ENCODE assay signal across 17 cellular contexts in genomic region chr15:57114070-57114469, GRCh38.
DNase-seq lines count a peak whose midpoint lies in the region; ATAC-seq, FAIRE-seq and TF ChIP-seq lines count a peak whose summit lies in the region.
"Had no signal": no experiment of that assay in that cellular context is flagged by ENCODE, and none has a peak within 500 bp of the region (broad histone marks: within the 10 kb centered on the region; RNA-seq: fewer than 3 reads in every experiment).

No MANE protein-coding gene starts in this region.

- H3K9me3 Mint-ChIP-seq in stimulated activated naive B cell treated with anti-CD40 and anti-IgM and Interleukin-4, amounts not matched to agents 10 μg/mL and 1 μg/mL and 100 μg/mL, for 72 hours: no peaks in the 10 kb centered on the region
- H3K9me3 Mint-ChIP-seq in CD4-positive, alpha-beta T cell: no peaks in the 10 kb centered on the region
- H3K9me3 Mint-ChIP-seq: activated B cell treated with CpG ODN at 0.5 μM for 24 hours, endodermal cell had no signal

- H3K9me1 ChIP-seq in endothelial cell of umbilical vein (replicated peaks; ENCODE audit: control insufficient read depth, extremely low read depth, insufficient read depth, low read length): no peaks in the 10 kb centered on the region

- TF ChIP-seq POLR2A in endothelial cell of umbilical vein (IDR thresholded peaks at IDR 0.05; ENCODE audit: low read depth, low read length): no peak

- no peak overlapping the region for H3K27ac ChIP-seq in endothelial cell of umbilical vein (ENCODE audit: insufficient read depth, low read depth, low read length)
- H3K27ac ChIP-seq in CD4-positive, alpha-beta T cell (ENCODE audit: low read depth, low read length): no peak overlapping the region
- H3K27ac ChIP-seq: hepatocyte had no signal

- peaks cover 4 to 7% of the 10 kb centered on the region in 2 donors for H3K36me3 Mint-ChIP-seq in stimulated activated naive B cell treated with anti-CD40 and anti-IgM and Interleukin-4, amounts not matched to agents 10 μg/mL and 1 μg/mL and 100 μg/mL, for 72 hours
- H3K36me3 Mint-ChIP-seq in CD4-positive, alpha-beta T cell (ENCODE audit: low read depth): peaks cover 4% of the 10 kb centered on the region

- H3K9me3 ChIP-seq in endothelial cell of umbilical vein (replicated peaks; ENCODE audit: control insufficient read depth, insufficient read depth, low read length): no peaks in the 10 kb centered on the region
- no peaks in the 10 kb centered on the region for H3K9me3 ChIP-seq in CD4-positive, alpha-beta T cell (ENCODE audit: control insufficient read depth, low read length)

- no peak for FAIRE-seq in endothelial cell of umbilical vein (lab: Jason Lieb, UNC)

- peak overlapping the region; percentile 9 for H3K27ac Mint-ChIP-seq in stimulated activated naive B cell treated with anti-CD40 and anti-IgM and Interleukin-4, amounts not matched to agents 10 μg/mL and 1 μg/mL and 100 μg/mL, for 72 hours
- H3K27ac Mint-ChIP-seq in CD4-positive, alpha-beta T cell: no peak overlapping the region
- H3K27ac Mint-ChIP-seq: activated B cell treated with CpG ODN at 0.5 μM for 24 hours, endodermal cell had no signal

- H2AFZ ChIP-seq in endothelial cell of umbilical vein (ENCODE audit: low read depth, low read length): no peak overlapping the region
- H2AFZ ChIP-seq: hepatocyte had no signal

- no peak overlapping the region for H3K9ac ChIP-seq in endothelial cell of umbilical vein (replicated peaks; ENCODE audit: extremely low read depth, insufficient read depth, low read length)

- TF ChIP-seq CTCF in endothelial cell of umbilical vein (IDR thresholded peaks at IDR 0.05; ENCODE audit: extremely low read depth in 1 of 2, insufficient read depth in 1 of 2, low read depth in 1 of 2, low read length in 2 of 2): no peak
- TF ChIP-seq CTCF in CD4-positive, alpha-beta T cell (IDR thresholded peaks at IDR 0.05): no peak

- no peak overlapping the region for H3K4me3 Mint-ChIP-seq in stimulated activated naive B cell treated with anti-CD40 and anti-IgM and Interleukin-4, amounts not matched to agents 10 μg/mL and 1 μg/mL and 100 μg/mL, for 72 hours
- H3K4me3 Mint-ChIP-seq in CD4-positive, alpha-beta T cell: no peak overlapping the region
- H3K4me3 Mint-ChIP-seq: activated B cell treated with CpG ODN at 0.5 μM for 24 hours, endodermal cell had no signal

- no peaks in the 10 kb centered on the region for H3K36me3 ChIP-seq in endothelial cell of umbilical vein (ENCODE audit: control insufficient read depth in 2 of 2, extremely low read depth in 1 of 2, insufficient read depth in 2 of 2, low read length in 2 of 2)

- no TSS peak for BruUV-seq in endothelial cell of umbilical vein (replicated peaks; lab: Mats Ljungman, UMichigan)

- DNase-seq in Right ventricle myocardium inferior (ENCODE audit: missing footprints): no peak
- no peak for DNase-seq in left cardiac atrium
- peak; percentile 3 for DNase-seq in NCI-H2196 treated with DMSO at 0.1 percent for 48 hours (lab: John Stamatoyannopoulos, UW; ENCODE audit: unreplicated experiment)
- peak; percentile 83 for DNase-seq in endothelial cell of umbilical vein (ENCODE audit: low read depth, low spot score)
- no peak for DNase-seq in stimulated activated naive B cell treated with anti-CD40 and anti-IgM and Interleukin-4, amounts not matched to agents 10 μg/mL and 1 μg/mL and 100 μg/mL, for 72 hours
- no peak for DNase-seq in activated naive CD4-positive, alpha-beta T cell treated with Interleukin-2 at 50 U/mL for 16 hours
- DNase-seq in CD4-positive, alpha-beta T cell: no peak
- DNase-seq: activated B cell treated with CpG ODN at 0.5 μM for 24 hours; anterior cingulate cortex; endodermal cell; mesenchymal stem cell; posterior cingulate gyrus; SHP77; stimulated activated CD4-positive, alpha-beta T cell treated with anti-CD3 and anti-CD28 coated beads, Interleukin-4, amount 100 ng/mL, for 1 hour; stimulated activated naive CD8-positive, alpha-beta T cell treated with anti-CD3 and anti-CD28 coated beads, Interleukin-15, Interleukin-2, amounts not matched to agents 100 U/mL and 50 U/mL, for 24 hours had no signal

- H3K4me3 ChIP-seq in endothelial cell of umbilical vein (replicated peaks in 1 of 3; ENCODE audit: insufficient read depth in 1 of 3, low read depth in 1 of 3, low read length in 3 of 3): no peak overlapping the region
- H3K4me3 ChIP-seq: hepatocyte had no signal

- intact Hi-C loops in Right ventricle myocardium inferior (cut with DNase I) (no loop called here), left cardiac atrium (cut with DNase I) (no loop called here), endothelial cell of umbilical vein (cut with micrococcal nuclease) (no loop called here)
- intact Hi-C loops in CD4-positive, alpha-beta T cell (cut with DNase I, micrococcal nuclease): no loop called here

- peaks cover 16 to 40% of the 10 kb centered on the region in 2 donors for H3K4me1 Mint-ChIP-seq in stimulated activated naive B cell treated with anti-CD40 and anti-IgM and Interleukin-4, amounts not matched to agents 10 μg/mL and 1 μg/mL and 100 μg/mL, for 72 hours
- peaks cover 54% of the 10 kb centered on the region for H3K4me1 Mint-ChIP-seq in CD4-positive, alpha-beta T cell (ENCODE audit: low read depth)

- H3K27me3 Mint-ChIP-seq in stimulated activated naive B cell treated with anti-CD40 and anti-IgM and Interleukin-4, amounts not matched to agents 10 μg/mL and 1 μg/mL and 100 μg/mL, for 72 hours: no peaks in the 10 kb centered on the region
- H3K27me3 Mint-ChIP-seq in CD4-positive, alpha-beta T cell: no peaks in the 10 kb centered on the region
- H3K27me3 Mint-ChIP-seq: activated B cell treated with CpG ODN at 0.5 μM for 24 hours had no signal

- peaks cover 28% of the 10 kb centered on the region for H3K79me2 ChIP-seq in endothelial cell of umbilical vein (ENCODE audit: control insufficient read depth, insufficient read depth, low read length)

- H3K4me2 ChIP-seq in endothelial cell of umbilical vein (ENCODE audit: insufficient read depth, low read length): no peak overlapping the region
- H3K4me2 ChIP-seq: hepatocyte had no signal

- H4K20me1 ChIP-seq in endothelial cell of umbilical vein (replicated peaks; ENCODE audit: control insufficient read depth, extremely low read depth, insufficient read depth, low read length): no peaks in the 10 kb centered on the region

- ATAC-seq in Right ventricle myocardium inferior (peak; percentile 29), left cardiac atrium (no peak), GM21447 (IDR thresholded peaks at IDR 0.05; ENCODE audit: unreplicated experiment) (no peak)
- peak in 1 of 2 donors; percentile 38 for ATAC-seq in stimulated activated naive B cell treated with anti-CD40 and anti-IgM and Interleukin-4, amounts not matched to agents 10 μg/mL and 1 μg/mL and 100 μg/mL, for 72 hours (replicated peaks)
- no peak for ATAC-seq in CD4-positive, alpha-beta T cell (ENCODE audit: poor library complexity)
- ATAC-seq: stimulated activated naive CD8-positive, alpha-beta T cell treated with anti-CD3 and anti-CD28 coated beads, Interleukin-15, Interleukin-2, amounts not matched to agents 100 U/mL and 50 U/mL, for 24 hours had no signal

- H3K4me1 ChIP-seq in endothelial cell of umbilical vein (ENCODE audit: control insufficient read depth, extremely low read depth, insufficient read depth, low read length): peaks cover 16% of the 10 kb centered on the region

- CTCF ChIA-PET in endothelial cell of umbilical vein (lab: Charles Lee): interaction anchor here (0.6 to 3.0 kb wide), 7 partner anchors 9 to 196 kb away, joined by 3 to 13 read pairs (median 3); partner anchors contain the start of gene TCF12
- CTCF ChIA-PET in CD4-positive, alpha-beta T cell (lab: Charles Lee): interaction anchor here (0.6 kb wide), 1 partner anchor 30 kb away, joined by 4 read pairs; no protein-coding TSS in a partner anchor

- H3K27me3 ChIP-seq in endothelial cell of umbilical vein (ENCODE audit: control insufficient read depth in 2 of 2, insufficient read depth in 2 of 2, low read length in 2 of 2): no peaks in the 10 kb centered on the region
- no peaks in the 10 kb centered on the region for H3K27me3 ChIP-seq in CD4-positive, alpha-beta T cell (ENCODE audit: control insufficient read depth, insufficient read depth, low read length)
- H3K27me3 ChIP-seq: hepatocyte had no signal

- dilution Hi-C loops in endothelial cell of umbilical vein (cut with MboI; ENCODE audit: extremely low pct_ligation_motif_present, low sequenced_read_pairs): no loop called here

- POLR2A ChIA-PET in endothelial cell of umbilical vein (lab: Charles Lee): no interaction called here
- POLR2A ChIA-PET in CD4-positive, alpha-beta T cell (lab: Charles Lee): no interaction called here

TF ChIP-seq in endothelial cell of umbilical vein, 7 proteins besides CTCF, POLR2A, EP300 and RAD21:
- TF ChIP-seq GATA2 (IDR thresholded peaks at IDR 0.05; ENCODE audit: insufficient read depth, insufficient read length, low read depth, low read length) (no peak), EZH2 (IDR thresholded peaks at IDR 0.05; ENCODE audit: borderline replicate concordance, low read depth, low read length, severe bottlenecking) (no peak), MAX (IDR thresholded peaks at IDR 0.05; ENCODE audit: insufficient read depth, insufficient read length) (no peak), JUN (IDR thresholded peaks at IDR 0.05; ENCODE audit: borderline replicate concordance, insufficient read depth, insufficient read length, low read depth) (no peak), MYC (IDR thresholded peaks at IDR 0.05; ENCODE audit: low read depth, low read length) (no peak), FOS (IDR thresholded peaks at IDR 0.05; ENCODE audit: borderline replicate concordance, insufficient read depth, low read length) (no peak), POLR2AphosphoS5 (IDR thresholded peaks at IDR 0.05; ENCODE audit: insufficient read depth, low read depth, low read length) (no peak)
TF ChIP-seq in endothelial cell of umbilical vein: peak in this region for 0.

Comparison
In these comparisons a context has a peak if more than half of its experiments do, and no peak if none do; other contexts are left out.
1. DNase-seq: peak in NCI-H2196 treated with DMSO at 0.1 percent for 48 hours (single experiment) and endothelial cell of umbilical vein (single experiment); none in Right ventricle myocardium inferior (single experiment), left cardiac atrium (single experiment), stimulated activated naive B cell treated with anti-CD40 and anti-IgM and Interleukin-4, amounts not matched to agents 10 μg/mL and 1 μg/mL and 100 μg/mL, for 72 hours (single experiment), activated naive CD4-positive, alpha-beta T cell treated with Interleukin-2 at 50 U/mL for 16 hours (single experiment) and CD4-positive, alpha-beta T cell (0 of 10).